In the genomic region with DNA sequence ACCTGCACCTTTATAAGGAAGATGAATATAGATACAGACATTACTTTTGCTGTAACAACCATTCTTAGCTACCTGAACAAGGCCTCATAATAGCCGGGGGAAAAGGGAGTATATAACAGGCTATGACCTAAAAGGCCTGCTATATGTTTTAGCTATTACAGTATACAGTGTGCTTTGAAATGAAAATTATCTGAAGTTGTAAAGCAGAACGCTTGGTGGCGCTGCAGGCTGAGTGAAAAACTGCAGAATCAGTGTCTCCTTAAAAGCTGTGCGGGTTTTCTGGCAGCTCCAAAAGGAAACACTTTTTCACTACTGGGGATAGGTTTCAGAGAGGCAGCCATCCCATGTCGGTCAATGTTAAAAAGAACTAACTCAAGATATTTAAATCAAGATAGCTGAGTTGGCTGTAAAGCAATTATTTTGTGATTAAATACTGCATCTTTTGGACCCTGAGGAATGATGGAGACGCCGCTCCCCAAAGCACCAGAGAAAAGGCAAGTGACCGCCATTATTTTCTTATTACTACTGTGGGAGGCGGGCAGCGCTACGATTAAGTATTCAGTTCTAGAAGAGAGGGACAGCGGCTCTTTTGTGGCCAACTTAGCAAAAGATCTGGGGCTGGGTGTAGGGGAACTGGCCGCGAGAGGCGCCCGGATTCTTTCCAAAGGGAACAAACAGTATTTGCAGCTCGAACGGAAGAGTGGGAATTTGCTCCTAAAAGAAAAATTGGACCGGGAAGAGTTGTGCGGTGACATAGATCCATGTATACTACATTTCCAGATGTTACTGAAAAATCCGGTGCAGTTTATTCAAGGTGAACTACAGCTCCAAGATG, we compare ENCODE assay signal across 12 cellular contexts. TPM values are rescaled to one million over a fixed set of nuclear protein-coding genes. Genes with fewer than 3 reads are reported as not detected.
DNase-seq lines count a peak whose midpoint lies in the region; ATAC-seq and TF ChIP-seq lines count a peak whose summit lies in the region.
"Had no signal": no experiment of that assay in that cellular context is flagged by ENCODE, and none has a peak within 500 bp of the region (broad histone marks: within the 10 kb centered on the region; RNA-seq: fewer than 3 reads in every experiment).

No MANE protein-coding gene starts in this region.

- peak; percentile 72 for TF ChIP-seq CTCF in A673 (conservative IDR thresholded peaks at IDR 0.05; ENCODE audit: low read depth, low read length)
- peak; percentile 27; the same call in 1 of the 2 replicates for TF ChIP-seq CTCF in LNCAP (IDR thresholded peaks at IDR 0.05)
- TF ChIP-seq CTCF in WERI-Rb-1 (IDR thresholded peaks at IDR 0.05; ENCODE audit: low read depth, low read length): peak; percentile 59
- no peak for TF ChIP-seq CTCF in adrenal gland (IDR thresholded peaks at IDR 0.05)

- CTCF ChIA-PET in A673 (lab: Charles Lee): interaction anchor here (1.0 to 1.3 kb wide), 3 partner anchors 27 to 408 kb away, joined by 3 to 8 read pairs (median 3); partner anchors contain the start of genes PCDHB16 and PCDHB2

- H3K27me3 ChIP-seq in A673 (replicated peaks; ENCODE audit: insufficient read depth, low read depth, low read length, poor library complexity) (no peaks in the 10 kb centered on the region), WERI-Rb-1 (ENCODE audit: insufficient read depth, low read depth, severe bottlenecking) (no peaks in the 10 kb centered on the region), adrenal gland (peaks cover 5% of the 10 kb centered on the region)

- H3K27ac ChIP-seq in A673 (ENCODE audit: low read depth, low read length, poor library complexity, severe bottlenecking): no peak overlapping the region
- H3K27ac ChIP-seq in WERI-Rb-1: no peak overlapping the region
- no peak overlapping the region for H3K27ac ChIP-seq in adrenal gland
- H3K27ac ChIP-seq: left lung, parathyroid adenoma had no signal

- H3K4me3 ChIP-seq in A673 (ENCODE audit: low read depth, low read length, poor library complexity, severe bottlenecking) (no peak overlapping the region), WERI-Rb-1 (ENCODE audit: low read depth, low read length) (no peak overlapping the region), adrenal gland (no peak overlapping the region)
- H3K4me3 ChIP-seq: left lung had no signal

- ATAC-seq in GM19351 (IDR thresholded peaks at IDR 0.05; ENCODE audit: unreplicated experiment): no peak
- ATAC-seq: activated CD8-positive, alpha-beta T cell treated with anti-CD3 and anti-CD28 coated beads for 36 hours; left lung had no signal

- no TSS peak for BruUV-seq in A673 (replicated peaks; lab: Mats Ljungman, UMichigan)

- H3K36me3 ChIP-seq in A673 (ENCODE audit: insufficient read depth, low read length, poor library complexity, severe bottlenecking) (no peaks in the 10 kb centered on the region), WERI-Rb-1 (no peaks in the 10 kb centered on the region), adrenal gland (replicated peaks in 1 of 2) (no peaks in the 10 kb centered on the region)
- H3K36me3 ChIP-seq: left lung had no signal

- no peaks in the 10 kb centered on the region for H3K9me3 ChIP-seq in A673 (ENCODE audit: low read depth, low read length, poor library complexity, severe bottlenecking)
- no peaks in the 10 kb centered on the region for H3K9me3 ChIP-seq in WERI-Rb-1 (ENCODE audit: severe bottlenecking)
- H3K9me3 ChIP-seq in adrenal gland (replicated peaks in 1 of 3): peaks cover 0 to 7% (median 7%) of the 10 kb centered on the region in 3 donors

- intact Hi-C loops in A673 (cut with micrococcal nuclease; ENCODE audit: unreplicated experiment) (no loop called here), adrenal gland (cut with DNase I) (no loop called here)

- peak; percentile 65 for DNase-seq in A673 (ENCODE audit: low spot score)
- no peak for DNase-seq in WERI-Rb-1
- DNase-seq in adrenal gland: no peak
- DNase-seq in AG08395 (ENCODE audit: low spot score): no peak
- DNase-seq: activated CD8-positive, alpha-beta T cell treated with anti-CD3 and anti-CD28 coated beads for 36 hours; CD4-positive, CD25-positive, alpha-beta regulatory T cell; foreskin melanocyte; left lung; stimulated activated CD4-positive, alpha-beta T cell treated with anti-CD3 and anti-CD28 coated beads, Interleukin-2, amount 100 ng/mL, for 48 hours had no signal

- H3K4me1 ChIP-seq in A673 (ENCODE audit: insufficient read depth, low read length, poor library complexity, severe bottlenecking): no peaks in the 10 kb centered on the region
- no peaks in the 10 kb centered on the region for H3K4me1 ChIP-seq in adrenal gland (replicated peaks in 1 of 2)
- H3K4me1 ChIP-seq: left lung, parathyroid adenoma had no signal

- TF ChIP-seq POLR2A in adrenal gland (IDR thresholded peaks at IDR 0.05): no peak

- 22 to 46% (median 33%) methylated on average over 21 of the region's 21 CpGs for WGBS in adrenal gland, 4 donors

- POLR2A ChIA-PET in A673 (lab: Charles Lee; ENCODE audit: low non-redundant PET): no interaction called here

RNA-seq across cellular contexts. Expression of gene PCDHB6, which starts 5.9 kb away (rescaled TPM):
- 7.3 and 9.1 TPM in 2 replicates for total RNA-seq in A673 (2021)
- 1 to 10 TPM in 2 of 8 donors, under 1 TPM in 6; 0.23 to 1.1 (median 0.85) TPM for total RNA-seq in adrenal gland
- under 1 TPM; 0.30 to 0.73 (median 0.48) TPM for polyA plus RNA-seq in adrenal gland
- total RNA-seq: activated CD8-positive, alpha-beta T cell treated with anti-CD3 and anti-CD28 coated beads for 36 hours; CD4-positive, CD25-positive, alpha-beta regulatory T cell had no signal
- polyA plus RNA-seq: CD4-positive, CD25-positive, alpha-beta regulatory T cell had no signal

RNA-seq across cellular contexts. Expression of gene PCDHB7, which starts 16.7 kb away (rescaled TPM):
- total RNA-seq in A673 (2021) (2.0 and 2.3 TPM in 2 replicates), adrenal gland (1 to 10 TPM in 6 of 8 donors, under 1 TPM in 2; 0.97 to 2.9 (median 1.7) TPM)
- under 1 TPM; 0.32 to 0.92 (median 0.37) TPM for polyA plus RNA-seq in adrenal gland
- total RNA-seq: activated CD8-positive, alpha-beta T cell treated with anti-CD3 and anti-CD28 coated beads for 36 hours; CD4-positive, CD25-positive, alpha-beta regulatory T cell had no signal
- polyA plus RNA-seq: CD4-positive, CD25-positive, alpha-beta regulatory T cell had no signal

RNA-seq across cellular contexts. Expression of gene PCDHB5, which starts 20.8 kb away (rescaled TPM):
- total RNA-seq in A673 (2021): 21.0 and 23.6 TPM in 2 replicates
- total RNA-seq in adrenal gland: 10 to 100 TPM in 1 of 8 donors, 1 to 10 TPM in 7; 2.8 to 10.7 (median 4.8) TPM
- polyA plus RNA-seq in adrenal gland: 1 to 10 TPM; 1.0 to 4.5 (median 1.6) TPM
- total RNA-seq: activated CD8-positive, alpha-beta T cell treated with anti-CD3 and anti-CD28 coated beads for 36 hours; CD4-positive, CD25-positive, alpha-beta regulatory T cell had no signal

RNA-seq across cellular contexts. Expression of gene PCDHB8, which starts 21.8 kb away (rescaled TPM):
- total RNA-seq in A673 (2021) (7.7 and 8.5 TPM in 2 replicates), adrenal gland (1 to 10 TPM in 4 of 8 donors, under 1 TPM in 4; 0.36 to 3.7 (median 1.0) TPM)
- 1 to 10 TPM in 1 of 3 donors, under 1 TPM in 2; 0.03 to 1.3 (median 0.48) TPM for polyA plus RNA-seq in adrenal gland
- total RNA-seq: activated CD8-positive, alpha-beta T cell treated with anti-CD3 and anti-CD28 coated beads for 36 hours; CD4-positive, CD25-positive, alpha-beta regulatory T cell had no signal
- polyA plus RNA-seq: CD4-positive, CD25-positive, alpha-beta regulatory T cell had no signal

RNA-seq across cellular contexts. Expression of gene PCDHB16, which starts 26.4 kb away (rescaled TPM):
- 11.3 and 12.8 TPM in 2 replicates for total RNA-seq in A673 (2021)
- 1 to 10 TPM in 7 of 8 donors, under 1 TPM in 1; 0.46 to 3.3 (median 1.5) TPM for total RNA-seq in adrenal gland
- polyA plus RNA-seq in adrenal gland: 1 to 10 TPM in 1 of 3 donors, under 1 TPM in 2; 0.67 to 1.4 (median 0.72) TPM
- total RNA-seq: activated CD8-positive, alpha-beta T cell treated with anti-CD3 and anti-CD28 coated beads for 36 hours; CD4-positive, CD25-positive, alpha-beta regulatory T cell had no signal
- polyA plus RNA-seq: CD4-positive, CD25-positive, alpha-beta regulatory T cell had no signal

Comparison
In these comparisons a context has a peak if more than half of its experiments do, and no peak if none do; other contexts are left out.
1. CTCF ChIP-seq: peak in A673 (single experiment), LNCAP (single experiment) and WERI-Rb-1 (single experiment); none in adrenal gland (0 of 6).